Comparison of ENCODE assay signal across 17 cellular contexts in genomic region chr4:142572076-142572475, GRCh38.
DNase-seq lines count a peak whose midpoint lies in the region; TF ChIP-seq lines count a peak whose summit lies in the region.
"Had no signal": no experiment of that assay in that cellular context is flagged by ENCODE, and none has a peak within 500 bp of the region (broad histone marks: within the 10 kb centered on the region; RNA-seq: fewer than 3 reads in every experiment).

No MANE protein-coding gene starts in this region.

- peaks cover 51% of the 10 kb centered on the region for H3K4me1 ChIP-seq in KMS-11 (ENCODE audit: low read depth, poor library complexity, severe bottlenecking)
- no peaks in the 10 kb centered on the region for H3K4me1 ChIP-seq in SJCRH30
- H3K4me1 ChIP-seq: BLaER1 treated with 17β-estradiol and CSF1 and Interleukin-3, amounts not matched to agents 10 nM and 100 nM had no signal

- peaks cover 70% of the 10 kb centered on the region for H3K36me3 Mint-ChIP-seq in activated naive CD4-positive, alpha-beta T cell treated with anti-CD3 and anti-CD28 coated beads for 36 hours (ENCODE audit: low read depth)
- H3K36me3 Mint-ChIP-seq in T-helper 2 cell treated with Interferon-gamma antibody and Interleukin-4, amounts not matched to agents 5 μg/mL and 100 μg/mL, for 36 hours (ENCODE audit: low read depth), result peaks cover 37% of the 10 kb centered on the region

- no peaks in the 10 kb centered on the region for H3K27me3 Mint-ChIP-seq in activated naive CD4-positive, alpha-beta T cell treated with anti-CD3 and anti-CD28 coated beads for 36 hours (ENCODE audit: low read depth)
- H3K27me3 Mint-ChIP-seq in T-helper 2 cell treated with Interferon-gamma antibody and Interleukin-4, amounts not matched to agents 5 μg/mL and 100 μg/mL, for 36 hours (ENCODE audit: low read depth), result no peaks in the 10 kb centered on the region

- H3K27ac Mint-ChIP-seq in activated naive CD4-positive, alpha-beta T cell treated with anti-CD3 and anti-CD28 coated beads for 36 hours, result peak overlapping the region; percentile 83
- H3K27ac Mint-ChIP-seq in T-helper 2 cell treated with Interferon-gamma antibody and Interleukin-4, amounts not matched to agents 5 μg/mL and 100 μg/mL, for 36 hours, result peak overlapping the region; percentile 21

- no peaks in the 10 kb centered on the region for H3K36me3 ChIP-seq in KMS-11 (ENCODE audit: insufficient read depth)
- no peaks in the 10 kb centered on the region for H3K36me3 ChIP-seq in SJCRH30
- H3K36me3 ChIP-seq: BLaER1 treated with 17β-estradiol and CSF1 and Interleukin-3, amounts not matched to agents 10 nM and 100 nM; Peyer's patch had no signal

- no peak for DNase-seq in activated naive CD4-positive, alpha-beta T cell treated with anti-CD3 and anti-CD28 coated beads for 36 hours
- no peak for DNase-seq in activated naive CD4-positive, alpha-beta T cell (lab: John Stamatoyannopoulos, UW)
- no peak for DNase-seq in T-helper 2 cell treated with Interferon-gamma antibody and Interleukin-4, amounts not matched to agents 5 μg/mL and 100 μg/mL, for 36 hours (ENCODE audit: low spot score)
- peak; percentile 31 for DNase-seq in putamen (ENCODE audit: low spot score)
- DNase-seq in SJCRH30, result no peak
- DNase-seq in 8988T, result no peak
- DNase-seq: ACHN, DMS79 treated with DMSO at 0.1 percent for 48 hours, H7, IMR-90, NCI-H1417, NCI-H1694 treated with DMSO at 0.1 percent for 48 hours, NCI-H446, NCI-H526, Peyer's patch had no signal

- no peaks in the 10 kb centered on the region for H4K20me1 ChIP-seq in KMS-11 (ENCODE audit: insufficient read depth)
- H4K20me1 ChIP-seq: BLaER1 treated with 17β-estradiol and CSF1 and Interleukin-3, amounts not matched to agents 10 nM and 100 nM had no signal

- no peaks in the 10 kb centered on the region for H3K79me2 ChIP-seq in KMS-11 (ENCODE audit: insufficient read depth, low read depth)

- H3K27me3 ChIP-seq in KMS-11 (ENCODE audit: insufficient read depth, low read depth) (no peaks in the 10 kb centered on the region), SJCRH30 (no peaks in the 10 kb centered on the region)
- H3K27me3 ChIP-seq: BLaER1 treated with 17β-estradiol and CSF1 and Interleukin-3, amounts not matched to agents 10 nM and 100 nM; Peyer's patch had no signal

- H3K9ac ChIP-seq in KMS-11, result no peak overlapping the region
- H3K9ac ChIP-seq: BLaER1 treated with 17β-estradiol and CSF1 and Interleukin-3, amounts not matched to agents 10 nM and 100 nM had no signal

- H2AFZ ChIP-seq in KMS-11 (ENCODE audit: low read depth), result no peak overlapping the region

- TF ChIP-seq CTCF in KMS-11 (conservative IDR thresholded peaks at IDR 0.05; ENCODE audit: low read depth, low read length), result no peak

- peaks cover 54% of the 10 kb centered on the region for H3K4me1 Mint-ChIP-seq in activated naive CD4-positive, alpha-beta T cell treated with anti-CD3 and anti-CD28 coated beads for 36 hours (ENCODE audit: low read depth)
- H3K4me1 Mint-ChIP-seq in T-helper 2 cell treated with Interferon-gamma antibody and Interleukin-4, amounts not matched to agents 5 μg/mL and 100 μg/mL, for 36 hours (ENCODE audit: low read depth), result peaks cover 53% of the 10 kb centered on the region

- H3K4me3 ChIP-seq in KMS-11 (IDR thresholded peaks at IDR 0.05; ENCODE audit: insufficient read depth, low read depth, low read length) (no peak overlapping the region), SJCRH30 (no peak overlapping the region)
- H3K4me3 ChIP-seq: BLaER1 treated with 17β-estradiol and CSF1 and Interleukin-3, amounts not matched to agents 10 nM and 100 nM; Peyer's patch had no signal

- H3K27ac ChIP-seq in KMS-11 (peak overlapping the region; percentile 18; the same call in 1 of the 2 replicates), SJCRH30 (no peak overlapping the region)
- H3K27ac ChIP-seq: BLaER1 treated with 17β-estradiol and CSF1 and Interleukin-3, amounts not matched to agents 10 nM and 100 nM; Peyer's patch had no signal

- intact Hi-C loops in activated naive CD4-positive, alpha-beta T cell treated with anti-CD3 and anti-CD28 coated beads for 36 hours (cut with micrococcal nuclease), result no loop called here

- peak overlapping the region; percentile 50 for H3K4me2 ChIP-seq in KMS-11
- H3K4me2 ChIP-seq: BLaER1 treated with 17β-estradiol and CSF1 and Interleukin-3, amounts not matched to agents 10 nM and 100 nM had no signal

- no peaks in the 10 kb centered on the region for H3K9me3 ChIP-seq in SJCRH30 (replicated peaks)
- H3K9me3 ChIP-seq: BLaER1 treated with 17β-estradiol and CSF1 and Interleukin-3, amounts not matched to agents 10 nM and 100 nM; Peyer's patch had no signal

- H3K9me3 Mint-ChIP-seq in activated naive CD4-positive, alpha-beta T cell treated with anti-CD3 and anti-CD28 coated beads for 36 hours, result no peaks in the 10 kb centered on the region
- H3K9me3 Mint-ChIP-seq in T-helper 2 cell treated with Interferon-gamma antibody and Interleukin-4, amounts not matched to agents 5 μg/mL and 100 μg/mL, for 36 hours, result peaks cover 5% of the 10 kb centered on the region

- H3K4me3 Mint-ChIP-seq in activated naive CD4-positive, alpha-beta T cell treated with anti-CD3 and anti-CD28 coated beads for 36 hours, result peak overlapping the region; percentile 36
- H3K4me3 Mint-ChIP-seq in T-helper 2 cell treated with Interferon-gamma antibody and Interleukin-4, amounts not matched to agents 5 μg/mL and 100 μg/mL, for 36 hours, result no peak overlapping the region

- CTCF ChIA-PET in activated naive CD4-positive, alpha-beta T cell treated with anti-CD3 and anti-CD28 coated beads for 36 hours (lab: Charles Lee), result no interaction called here
